1 cellular context compared by ENCODE assay signal in genomic region chr19:8505680-8506401, GRCh38.
A peak's percentile ranks its signal among the peaks of the same experiment; 100 is the strongest.
TF ChIP-seq lines count a peak whose summit lies in the region.

No MANE protein-coding gene starts in this region.

TF ChIP-seq in HepG2, 621 proteins besides CTCF, POLR2A, EP300 and RAD21 (continued from another document and continues in another):
- TF ChIP-seq, protein P1, sequence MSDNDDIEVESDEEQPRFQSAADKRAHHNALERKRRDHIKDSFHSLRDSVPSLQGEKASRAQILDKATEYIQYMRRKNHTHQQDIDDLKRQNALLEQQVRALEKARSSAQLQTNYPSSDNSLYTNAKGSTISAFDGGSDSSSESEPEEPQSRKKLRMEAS (IDR thresholded peaks at IDR 0.05), result peak; percentile 93
- TF ChIP-seq ZNF530 (CRISPR knock-in tag; IDR thresholded peaks at IDR 0.05; ENCODE audit: low read depth) (no peak), ZNF451 (CRISPR knock-in tag; IDR thresholded peaks at IDR 0.05) (no peak), MAFK (conservative IDR thresholded peaks at IDR 0.05 in 1 of 2, IDR thresholded peaks at IDR 0.05 in 1 of 2; ENCODE audit: low read length in 2 of 2) (no peak), ZNF510 (CRISPR knock-in tag; IDR thresholded peaks at IDR 0.05; ENCODE audit: low read depth) (no peak), HHEX (CRISPR knock-in tag; IDR thresholded peaks at IDR 0.05) (no peak), TSC22D2 (CRISPR knock-in tag; IDR thresholded peaks at IDR 0.05; ENCODE audit: borderline replicate concordance) (no peak), ZFYVE20 (CRISPR knock-in tag; IDR thresholded peaks at IDR 0.05; ENCODE audit: borderline replicate concordance, low read depth) (no peak), ZNF841 (CRISPR knock-in tag; IDR thresholded peaks at IDR 0.05; ENCODE audit: borderline replicate concordance) (no peak), ATRX (CRISPR knock-in tag; IDR thresholded peaks at IDR 0.05; ENCODE audit: borderline replicate concordance) (no peak), KLF9 (CRISPR knock-in tag; IDR thresholded peaks at IDR 0.05; ENCODE audit: low read depth) (no peak), PREB (CRISPR knock-in tag; IDR thresholded peaks at IDR 0.05) (no peak), AKAP8 (CRISPR knock-in tag; IDR thresholded peaks at IDR 0.05) (0 out of 2 replicates have a peak, but pooled peaks have one; percentile 57), SRSF4 (IDR thresholded peaks at IDR 0.05; ENCODE audit: low read depth, low read length, poor library complexity, severe bottlenecking) (no peak), EED (CRISPR knock-in tag; IDR thresholded peaks at IDR 0.05) (no peak), ZNF431 (CRISPR knock-in tag; IDR thresholded peaks at IDR 0.05; ENCODE audit: borderline replicate concordance, low read depth) (no peak), NR3C1 (CRISPR knock-in tag; IDR thresholded peaks at IDR 0.05) (no peak), ZNF225 (CRISPR knock-in tag; IDR thresholded peaks at IDR 0.05) (no peak; the same call in 1 of the 2 replicates), ZNF564 (CRISPR knock-in tag; IDR thresholded peaks at IDR 0.05) (0 out of 2 replicates have a peak, but pooled peaks have one; percentile 29), NFATC3 (CRISPR knock-in tag; IDR thresholded peaks at IDR 0.05) (0 out of 2 replicates have a peak, but pooled peaks have one; percentile 30), ZNF317 (CRISPR knock-in tag; IDR thresholded peaks at IDR 0.05) (peak; percentile 36; the same call in 1 of the 2 replicates), ZBTB42 (CRISPR knock-in tag; IDR thresholded peaks at IDR 0.05) (no peak), HIC2 (CRISPR knock-in tag; IDR thresholded peaks at IDR 0.05; ENCODE audit: low read depth) (no peak), ZNF343 (CRISPR knock-in tag; IDR thresholded peaks at IDR 0.05) (no peak), ZNF260 (CRISPR knock-in tag; IDR thresholded peaks at IDR 0.05; ENCODE audit: borderline replicate concordance, low read depth) (no peak), CENPX (CRISPR knock-in tag; IDR thresholded peaks at IDR 0.05) (no peak), ERF (CRISPR knock-in tag; IDR thresholded peaks at IDR 0.05) (peak; percentile 59; the same call in 1 of the 2 replicates), FOSL2 (CRISPR knock-in tag; IDR thresholded peaks at IDR 0.05) (no peak), ZNF256 (CRISPR knock-in tag; conservative IDR thresholded peaks at IDR 0.05) (no peak), GABPA (IDR thresholded peaks at IDR 0.05; ENCODE audit: low read depth, low read length) (no peak), GABPA (CRISPR knock-in tag; IDR thresholded peaks at IDR 0.05; ENCODE audit: low read depth) (no peak), YY1 (IDR thresholded peaks at IDR 0.05; ENCODE audit: insufficient read depth, insufficient replicate concordance, low read depth, low read length) (peak; percentile 36), HNRNPL (IDR thresholded peaks at IDR 0.05; ENCODE audit: low read depth, low read length) (0 out of 2 replicates have a peak, but pooled peaks have one; percentile 15), PLRG1 (conservative IDR thresholded peaks at IDR 0.05) (no peak), HMG20A (CRISPR knock-in tag; IDR thresholded peaks at IDR 0.05; ENCODE audit: borderline replicate concordance) (no peak), ARID2 (CRISPR knock-in tag; IDR thresholded peaks at IDR 0.05; ENCODE audit: borderline replicate concordance) (no peak), ZNF652 (CRISPR knock-in tag; IDR thresholded peaks at IDR 0.05; ENCODE audit: borderline replicate concordance, low read depth) (no peak; the same call in 1 of the 2 replicates), SP4 (CRISPR knock-in tag; IDR thresholded peaks at IDR 0.05) (peak; percentile 37; the same call in 1 of the 2 replicates), ZBTB37 (CRISPR knock-in tag; IDR thresholded peaks at IDR 0.05) (no peak), ATAD3A (CRISPR knock-in tag; IDR thresholded peaks at IDR 0.05) (no peak), NFKBIZ (CRISPR knock-in tag; IDR thresholded peaks at IDR 0.05) (no peak), ZNF136 (CRISPR knock-in tag; IDR thresholded peaks at IDR 0.05; ENCODE audit: low read depth) (no peak), FOXO1 (CRISPR knock-in tag; IDR thresholded peaks at IDR 0.05) (no peak), SETDB1 (CRISPR knock-in tag; IDR thresholded peaks at IDR 0.05; ENCODE audit: borderline replicate concordance) (no peak), THYN1 (CRISPR knock-in tag; IDR thresholded peaks at IDR 0.05; ENCODE audit: borderline replicate concordance, low read depth) (no peak), RARA (CRISPR knock-in tag; IDR thresholded peaks at IDR 0.05) (no peak), HNF4A (CRISPR knock-in tag; IDR thresholded peaks at IDR 0.05) (no peak), YEATS2 (CRISPR knock-in tag; IDR thresholded peaks at IDR 0.05; ENCODE audit: borderline replicate concordance) (no peak)
- TF ChIP-seq, protein P2, sequence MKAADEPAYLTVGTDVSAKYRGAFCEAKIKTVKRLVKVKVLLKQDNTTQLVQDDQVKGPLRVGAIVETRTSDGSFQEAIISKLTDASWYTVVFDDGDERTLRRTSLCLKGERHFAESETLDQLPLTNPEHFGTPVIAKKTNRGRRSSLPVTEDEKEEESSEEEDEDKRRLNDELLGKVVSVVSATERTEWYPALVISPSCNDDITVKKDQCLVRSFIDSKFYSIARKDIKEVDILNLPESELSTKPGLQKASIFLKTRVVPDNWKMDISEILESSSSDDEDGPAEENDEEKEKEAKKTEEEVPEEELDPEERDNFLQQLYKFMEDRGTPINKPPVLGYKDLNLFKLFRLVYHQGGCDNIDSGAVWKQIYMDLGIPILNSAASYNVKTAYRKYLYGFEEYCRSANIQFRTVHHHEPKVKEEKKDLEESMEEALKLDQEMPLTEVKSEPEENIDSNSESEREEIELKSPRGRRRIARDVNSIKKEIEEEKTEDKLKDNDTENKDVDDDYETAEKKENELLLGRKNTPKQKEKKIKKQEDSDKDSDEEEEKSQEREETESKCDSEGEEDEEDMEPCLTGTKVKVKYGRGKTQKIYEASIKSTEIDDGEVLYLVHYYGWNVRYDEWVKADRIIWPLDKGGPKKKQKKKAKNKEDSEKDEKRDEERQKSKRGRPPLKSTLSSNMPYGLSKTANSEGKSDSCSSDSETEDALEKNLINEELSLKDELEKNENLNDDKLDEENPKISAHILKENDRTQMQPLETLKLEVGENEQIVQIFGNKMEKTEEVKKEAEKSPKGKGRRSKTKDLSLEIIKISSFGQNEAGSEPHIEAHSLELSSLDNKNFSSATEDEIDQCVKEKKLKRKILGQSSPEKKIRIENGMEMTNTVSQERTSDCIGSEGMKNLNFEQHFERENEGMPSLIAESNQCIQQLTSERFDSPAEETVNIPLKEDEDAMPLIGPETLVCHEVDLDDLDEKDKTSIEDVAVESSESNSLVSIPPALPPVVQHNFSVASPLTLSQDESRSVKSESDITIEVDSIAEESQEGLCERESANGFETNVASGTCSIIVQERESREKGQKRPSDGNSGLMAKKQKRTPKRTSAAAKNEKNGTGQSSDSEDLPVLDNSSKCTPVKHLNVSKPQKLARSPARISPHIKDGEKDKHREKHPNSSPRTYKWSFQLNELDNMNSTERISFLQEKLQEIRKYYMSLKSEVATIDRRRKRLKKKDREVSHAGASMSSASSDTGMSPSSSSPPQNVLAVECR (CRISPR knock-in tag; IDR thresholded peaks at IDR 0.05; ENCODE audit: borderline replicate concordance), result peak; percentile 67; the same call in 1 of the 2 replicates
- TF ChIP-seq, protein P3, sequence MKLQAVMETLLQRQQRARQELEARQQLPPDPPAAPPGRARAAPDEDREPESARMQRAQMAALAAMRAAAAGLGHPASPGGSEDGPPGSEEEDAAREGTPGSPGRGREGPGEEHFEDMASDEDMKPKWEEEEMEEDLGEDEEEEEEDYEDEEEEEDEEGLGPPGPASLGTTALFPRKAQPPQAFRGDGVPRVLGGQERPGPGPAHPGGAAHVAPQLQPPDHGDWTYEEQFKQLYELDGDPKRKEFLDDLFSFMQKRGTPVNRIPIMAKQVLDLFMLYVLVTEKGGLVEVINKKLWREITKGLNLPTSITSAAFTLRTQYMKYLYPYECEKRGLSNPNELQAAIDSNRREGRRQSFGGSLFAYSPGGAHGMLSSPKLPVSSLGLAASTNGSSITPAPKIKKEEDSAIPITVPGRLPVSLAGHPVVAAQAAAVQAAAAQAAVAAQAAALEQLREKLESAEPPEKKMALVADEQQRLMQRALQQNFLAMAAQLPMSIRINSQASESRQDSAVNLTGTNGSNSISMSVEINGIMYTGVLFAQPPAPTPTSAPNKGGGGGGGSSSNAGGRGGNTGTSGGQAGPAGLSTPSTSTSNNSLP (IDR thresholded peaks at IDR 0.05; ENCODE audit: low read depth, low read length), result no peak
- TF ChIP-seq, protein P4, sequence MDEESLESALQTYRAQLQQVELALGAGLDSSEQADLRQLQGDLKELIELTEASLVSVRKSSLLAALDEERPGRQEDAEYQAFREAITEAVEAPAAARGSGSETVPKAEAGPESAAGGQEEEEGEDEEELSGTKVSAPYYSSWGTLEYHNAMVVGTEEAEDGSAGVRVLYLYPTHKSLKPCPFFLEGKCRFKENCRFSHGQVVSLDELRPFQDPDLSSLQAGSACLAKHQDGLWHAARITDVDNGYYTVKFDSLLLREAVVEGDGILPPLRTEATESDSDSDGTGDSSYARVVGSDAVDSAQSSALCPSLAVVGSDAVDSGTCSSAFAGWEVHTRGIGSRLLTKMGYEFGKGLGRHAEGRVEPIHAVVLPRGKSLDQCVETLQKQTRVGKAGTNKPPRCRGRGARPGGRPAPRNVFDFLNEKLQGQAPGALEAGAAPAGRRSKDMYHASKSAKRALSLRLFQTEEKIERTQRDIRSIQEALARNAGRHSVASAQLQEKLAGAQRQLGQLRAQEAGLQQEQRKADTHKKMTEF (CRISPR knock-in tag; IDR thresholded peaks at IDR 0.05), result peak; percentile 53; the same call in 1 of the 2 replicates
- TF ChIP-seq, protein P5, sequence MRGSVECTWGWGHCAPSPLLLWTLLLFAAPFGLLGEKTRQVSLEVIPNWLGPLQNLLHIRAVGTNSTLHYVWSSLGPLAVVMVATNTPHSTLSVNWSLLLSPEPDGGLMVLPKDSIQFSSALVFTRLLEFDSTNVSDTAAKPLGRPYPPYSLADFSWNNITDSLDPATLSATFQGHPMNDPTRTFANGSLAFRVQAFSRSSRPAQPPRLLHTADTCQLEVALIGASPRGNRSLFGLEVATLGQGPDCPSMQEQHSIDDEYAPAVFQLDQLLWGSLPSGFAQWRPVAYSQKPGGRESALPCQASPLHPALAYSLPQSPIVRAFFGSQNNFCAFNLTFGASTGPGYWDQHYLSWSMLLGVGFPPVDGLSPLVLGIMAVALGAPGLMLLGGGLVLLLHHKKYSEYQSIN (CRISPR knock-in tag; IDR thresholded peaks at IDR 0.05; ENCODE audit: borderline replicate concordance), result no peak
- TF ChIP-seq, protein P6, sequence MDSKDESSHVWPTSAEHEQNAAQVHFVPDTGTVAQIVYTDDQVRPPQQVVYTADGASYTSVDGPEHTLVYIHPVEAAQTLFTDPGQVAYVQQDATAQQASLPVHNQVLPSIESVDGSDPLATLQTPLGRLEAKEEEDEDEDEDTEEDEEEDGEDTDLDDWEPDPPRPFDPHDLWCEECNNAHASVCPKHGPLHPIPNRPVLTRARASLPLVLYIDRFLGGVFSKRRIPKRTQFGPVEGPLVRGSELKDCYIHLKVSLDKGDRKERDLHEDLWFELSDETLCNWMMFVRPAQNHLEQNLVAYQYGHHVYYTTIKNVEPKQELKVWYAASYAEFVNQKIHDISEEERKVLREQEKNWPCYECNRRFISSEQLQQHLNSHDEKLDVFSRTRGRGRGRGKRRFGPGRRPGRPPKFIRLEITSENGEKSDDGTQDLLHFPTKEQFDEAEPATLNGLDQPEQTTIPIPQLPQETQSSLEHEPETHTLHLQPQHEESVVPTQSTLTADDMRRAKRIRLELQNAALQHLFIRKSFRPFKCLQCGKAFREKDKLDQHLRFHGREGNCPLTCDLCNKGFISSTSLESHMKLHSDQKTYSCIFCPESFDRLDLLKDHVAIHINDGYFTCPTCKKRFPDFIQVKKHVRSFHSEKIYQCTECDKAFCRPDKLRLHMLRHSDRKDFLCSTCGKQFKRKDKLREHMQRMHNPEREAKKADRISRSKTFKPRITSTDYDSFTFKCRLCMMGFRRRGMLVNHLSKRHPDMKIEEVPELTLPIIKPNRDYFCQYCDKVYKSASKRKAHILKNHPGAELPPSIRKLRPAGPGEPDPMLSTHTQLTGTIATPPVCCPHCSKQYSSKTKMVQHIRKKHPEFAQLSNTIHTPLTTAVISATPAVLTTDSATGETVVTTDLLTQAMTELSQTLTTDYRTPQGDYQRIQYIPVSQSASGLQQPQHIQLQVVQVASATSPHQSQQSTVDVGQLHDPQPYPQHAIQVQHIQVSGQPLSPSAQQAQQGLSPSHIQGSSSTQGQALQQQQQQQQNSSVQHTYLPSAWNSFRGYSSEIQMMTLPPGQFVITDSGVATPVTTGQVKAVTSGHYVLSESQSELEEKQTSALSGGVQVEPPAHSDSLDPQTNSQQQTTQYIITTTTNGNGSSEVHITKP (CRISPR knock-in tag; IDR thresholded peaks at IDR 0.05; ENCODE audit: low read depth), result no peak
